9 cellular contexts compared by ENCODE assay signal in the genomic region with DNA sequence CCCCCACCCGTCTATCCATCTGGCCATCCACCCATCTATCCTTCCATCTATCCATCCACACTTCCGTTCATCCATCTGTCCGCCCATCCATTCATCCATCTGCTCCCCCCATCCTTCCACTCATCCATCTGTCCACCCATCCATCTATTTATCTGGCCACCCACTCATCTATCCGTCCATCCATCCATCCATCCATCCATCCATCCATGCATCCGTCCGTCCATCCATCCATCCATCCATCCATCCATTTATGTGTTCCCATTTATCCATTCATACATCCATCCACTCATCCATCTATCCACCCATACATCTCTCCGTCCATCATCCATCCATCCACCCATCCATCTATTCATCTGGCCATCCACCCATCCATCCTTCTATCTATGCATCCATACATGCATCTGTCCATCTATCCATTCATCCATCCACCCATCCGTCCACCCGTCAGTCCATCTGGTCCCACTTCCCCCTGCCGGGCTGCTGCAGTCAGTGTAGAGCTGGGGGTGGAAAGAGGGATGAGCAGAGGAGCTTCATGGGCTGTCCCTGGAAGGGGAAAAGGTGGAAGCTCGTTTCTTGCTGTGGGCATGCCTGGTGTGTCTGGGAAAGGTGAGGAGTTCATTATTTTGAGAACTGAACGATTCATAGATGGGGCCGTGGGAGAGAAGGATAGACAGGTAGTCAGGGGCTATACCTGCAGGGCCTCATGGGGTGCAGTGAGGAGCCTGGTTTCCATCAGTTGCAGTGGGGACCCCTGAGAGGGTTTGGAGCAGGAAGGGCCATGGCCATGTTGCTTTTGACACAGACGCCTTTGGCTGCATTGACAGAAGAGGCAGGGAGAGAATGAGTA. TPM values are rescaled to one million over a fixed set of nuclear protein-coding genes. Genes with fewer than 3 reads are reported as not detected.
A peak's percentile ranks its signal among the peaks of the same experiment; 100 is the strongest.
DNase-seq lines count a peak whose midpoint lies in the region; ATAC-seq, FAIRE-seq and TF ChIP-seq lines count a peak whose summit lies in the region.
"Had no signal": no experiment of that assay in that cellular context is flagged by ENCODE, and none has a peak within 500 bp of the region (broad histone marks: within the 10 kb centered on the region; RNA-seq: fewer than 3 reads in every experiment).

No MANE protein-coding gene starts in this region.

- H3K27ac ChIP-seq in SK-N-SH (ENCODE audit: low read depth in 2 of 2, low read length in 1 of 2): no peak overlapping the region; a peak in 1 of 4 replicates
- no peak overlapping the region for H3K27ac ChIP-seq in keratinocyte (ENCODE audit: control insufficient read depth, insufficient read depth, low read length)
- peak overlapping the region in 1 of 5 donors; percentile 90 for H3K27ac ChIP-seq in stomach

- peaks cover 11% of the 10 kb centered on the region for H3F3A ChIP-seq in SK-N-SH (replicated peaks; ENCODE audit: insufficient read depth)

- H3K9me3 Mint-ChIP-seq in activated naive CD8-positive, alpha-beta T cell (ENCODE audit: low read depth): no peaks in the 10 kb centered on the region

- no peaks in the 10 kb centered on the region for H3K9me3 ChIP-seq in SK-N-SH
- no peaks in the 10 kb centered on the region for H3K9me3 ChIP-seq in keratinocyte (ENCODE audit: control insufficient read depth, low read depth, low read length)
- no peaks in the 10 kb centered on the region for H3K9me3 ChIP-seq in stomach
- H3K9me3 ChIP-seq: ascending aorta had no signal

- DNase-seq in SK-N-SH (no peak), keratinocyte (ENCODE audit: low read depth, low spot score) (no peak), stomach (no peak), NK-92 (lab: John Stamatoyannopoulos, UW; ENCODE audit: unreplicated experiment) (no peak)

- H3K27me3 Mint-ChIP-seq in activated naive CD8-positive, alpha-beta T cell: no peaks in the 10 kb centered on the region

- TF ChIP-seq POLR2A in stomach (IDR thresholded peaks at IDR 0.05): no peak

- POLR2A ChIA-PET in SK-N-SH (lab: Yijun Ruan, JAX): interaction anchor here (0.6 to 1.0 kb wide), 2 partner anchors 8 to 10 kb away, joined by 3 read pairs; partner anchors contain the start of gene RPL36

- ATAC-seq in SK-N-SH treated with all-trans-retinoic acid at 6 μM for 48 hours (no peak), HG03175 (IDR thresholded peaks at IDR 0.05; ENCODE audit: unreplicated experiment) (no peak), HG02981 (IDR thresholded peaks at IDR 0.05; ENCODE audit: unreplicated experiment) (no peak)

- no peak overlapping the region; the same call in 1 of the 2 replicates for H2AFZ ChIP-seq in SK-N-SH (ENCODE audit: low read depth)
- no peak overlapping the region for H2AFZ ChIP-seq in keratinocyte (ENCODE audit: control insufficient read depth, low read length)

- 45% methylated on average over 14 of the region's 14 CpGs for WGBS in SK-N-SH (ENCODE audit: low lambda C conversion rate)
- WGBS in stomach, 5 donors: 77 to 81% (median 79%) methylated on average over 14 of the region's 14 CpGs

- H3K4me2 ChIP-seq in SK-N-SH: peak overlapping the region; percentile 98
- H3K4me2 ChIP-seq in keratinocyte (ENCODE audit: control insufficient read depth, extremely low read depth, insufficient read depth, low read depth, low read length): peak overlapping the region; percentile 90

- TF ChIP-seq RAD21 in SK-N-SH (IDR thresholded peaks at IDR 0.05; ENCODE audit: low read length): no peak

- H3K9me2 ChIP-seq in SK-N-SH: no peaks in the 10 kb centered on the region

- peaks cover 21% of the 10 kb centered on the region for H3K4me1 Mint-ChIP-seq in activated naive CD8-positive, alpha-beta T cell (ENCODE audit: low read depth)

- intact Hi-C loops in stomach (cut with DNase I; ENCODE audit: low total_unique reads): no loop called here

- H3K9me1 ChIP-seq in keratinocyte (ENCODE audit: control insufficient read depth, extremely low read depth, insufficient read depth, low read length): no peaks in the 10 kb centered on the region

- H3K27ac Mint-ChIP-seq in activated naive CD8-positive, alpha-beta T cell: peak overlapping the region; percentile 81

- H4K20me1 ChIP-seq in SK-N-SH (ENCODE audit: insufficient read depth) (no peaks in the 10 kb centered on the region), keratinocyte (ENCODE audit: control insufficient read depth, extremely low read depth, insufficient read depth, low read length) (no peaks in the 10 kb centered on the region)

- peak overlapping the region; percentile 83 for H3K4me3 Mint-ChIP-seq in activated naive CD8-positive, alpha-beta T cell

- H3K4me1 ChIP-seq in SK-N-SH (ENCODE audit: control insufficient read depth in 1 of 2, insufficient read depth in 2 of 2, low read depth in 1 of 2, low read length in 1 of 2): peaks cover 4 to 22% of the 10 kb centered on the region in 2 experiments; a peak in 1 of 4 replicates
- peaks cover 18% of the 10 kb centered on the region for H3K4me1 ChIP-seq in keratinocyte (ENCODE audit: control insufficient read depth, extremely low read depth, insufficient read depth, low read length)
- H3K4me1 ChIP-seq in stomach: peaks cover 18 to 33% (median 28%) of the 10 kb centered on the region in 4 donors

- no peak for FAIRE-seq in keratinocyte (lab: Jason Lieb, UNC)

- dilution Hi-C loops in keratinocyte (cut with MboI; ENCODE audit: extremely low pct_ligation_motif_present, low sequenced_read_pairs): no loop called here

- H3K36me3 ChIP-seq in SK-N-SH (replicated peaks in 1 of 2; ENCODE audit: control insufficient read depth in 1 of 2, insufficient read depth in 2 of 2, low read length in 1 of 2) (no peaks in the 10 kb centered on the region), keratinocyte (ENCODE audit: control insufficient read depth in 2 of 2, extremely low read depth in 1 of 2, insufficient read depth in 2 of 2, low read length in 2 of 2) (peaks cover 6 to 8% of the 10 kb centered on the region in 2 experiments), stomach (peaks cover 0 to 13% (median 12%) of the 10 kb centered on the region in 4 donors)

- CTCF ChIA-PET in SK-N-SH (lab: Yijun Ruan, JAX): interaction anchor here (1.2 to 1.6 kb wide), 2 partner anchors 8 to 10 kb away, joined by 3 to 5 read pairs; partner anchors contain the start of gene RPL36

- peaks cover 17% of the 10 kb centered on the region for H3K79me2 ChIP-seq in SK-N-SH (ENCODE audit: insufficient read depth)
- peaks cover 10% of the 10 kb centered on the region for H3K79me2 ChIP-seq in keratinocyte (ENCODE audit: control insufficient read depth, insufficient read depth, low read length)

- H3K27me3 ChIP-seq in SK-N-SH (ENCODE audit: insufficient read depth) (no peaks in the 10 kb centered on the region), keratinocyte (ENCODE audit: control insufficient read depth, extremely low read depth, insufficient read depth, low read length) (no peaks in the 10 kb centered on the region), stomach (no peaks in the 10 kb centered on the region)
- H3K27me3 ChIP-seq: ascending aorta had no signal

- no peak for TF ChIP-seq CTCF in SK-N-SH (IDR thresholded peaks at IDR 0.05)
- no peak for TF ChIP-seq CTCF in keratinocyte (optimal IDR thresholded peaks at IDR 0.05 in 1 of 3, IDR thresholded peaks at IDR 0.05 in 1 of 3, conservative IDR thresholded peaks at IDR 0.05 in 1 of 3; ENCODE audit: extremely low read depth in 1 of 3, insufficient read depth in 2 of 3, low read length in 3 of 3)
- TF ChIP-seq CTCF in stomach (IDR thresholded peaks at IDR 0.05): no peak

- no peak for TF ChIP-seq EP300 in SK-N-SH (IDR thresholded peaks at IDR 0.05; ENCODE audit: borderline replicate concordance in 1 of 2, low read depth in 1 of 2, low read length in 1 of 2)
- no peak for TF ChIP-seq EP300 in stomach (IDR thresholded peaks at IDR 0.05)

- H3K9ac ChIP-seq in SK-N-SH (peak overlapping the region; percentile 89), keratinocyte (ENCODE audit: control insufficient read depth, extremely low read depth, insufficient read depth, low read length) (no peak overlapping the region)

- H3K4me3 ChIP-seq in SK-N-SH (ENCODE audit: low read depth in 2 of 2, low read length in 1 of 2): peak overlapping the region; percentile 81 to 85
- H3K4me3 ChIP-seq in keratinocyte (ENCODE audit: control insufficient read depth in 2 of 3, extremely low read depth in 1 of 3, insufficient read depth in 2 of 3, low read depth in 1 of 3, low read length in 3 of 3): peak overlapping the region; percentile 94 to 99 (median 95)
- H3K4me3 ChIP-seq in stomach: peak overlapping the region; percentile 70 to 98 (median 80)

- H3K36me3 Mint-ChIP-seq in activated naive CD8-positive, alpha-beta T cell: no peaks in the 10 kb centered on the region

RNA-seq across cellular contexts. Expression of gene HSD11B1L, which starts 0.8 kb away (rescaled TPM):
- 52.0 and 53.3 TPM in 2 replicates for polyA plus RNA-seq in SK-N-SH (2012; rRNA removed)
- 35.3 and 47.9 TPM in 2 replicates for polyA plus RNA-seq in SK-N-SH (2012; cell fraction: cytosol; rRNA removed)
- 43.7 and 46.7 TPM in 2 replicates for polyA plus RNA-seq in SK-N-SH (2012; cell fraction: nucleus; rRNA removed)
- 3.3 to 9.1 TPM (median 3.7 TPM) in 3 replicates for polyA plus RNA-seq in keratinocyte
- 3.6 TPM for polyA plus RNA-seq in keratinocyte (2011; ENCODE audit: low read depth)
- polyA plus RNA-seq in keratinocyte (2011; cell fraction: cytosol; rRNA removed): 2.7 and 7.9 TPM in 2 replicates
- 3.9 and 6.8 TPM in 2 replicates for polyA plus RNA-seq in keratinocyte (2011; cell fraction: nucleus; rRNA removed)
- polyA plus RNA-seq in keratinocyte (2012; ENCODE audit: low replicate concordance): 5.1 and 9.5 TPM in 2 replicates
- polyA minus RNA-seq in keratinocyte: 1.5 to 3.4 TPM (median 2.2 TPM) in 3 replicates
- polyA minus RNA-seq in keratinocyte (2011; cell fraction: cytosol; rRNA and poly(A)+ RNA removed): 5.6 TPM
- polyA minus RNA-seq in keratinocyte (2011; cell fraction: nucleus; rRNA and poly(A)+ RNA removed): 2.9 and 4.3 TPM in 2 replicates
- 10 to 100 TPM in 1 of 5 donors, 1 to 10 TPM in 3, under 1 TPM in 1; 0.89 to 26.8 (median 2.0) TPM for total RNA-seq in stomach
- polyA plus RNA-seq in stomach: 10 to 100 TPM in 2 of 3 donors, 1 to 10 TPM in 1; 8.9 to 16.5 (median 11.2) TPM

RNA-seq across cellular contexts. Expression of gene MICOS13, which starts 1.4 kb away (rescaled TPM):
- polyA plus RNA-seq in SK-N-SH (2012; rRNA removed) (112 and 116 TPM in 2 replicates), keratinocyte (28.5 to 80.5 TPM (median 35.2 TPM) in 3 replicates), stomach (100 to 1,000 TPM in 2 of 3 donors, 10 to 100 TPM in 1; 96.7 to 136 (median 121) TPM)
- 56.7 and 76.6 TPM in 2 replicates for polyA plus RNA-seq in SK-N-SH (2012; cell fraction: cytosol; rRNA removed)
- polyA plus RNA-seq in SK-N-SH (2012; cell fraction: nucleus; rRNA removed): 54.9 and 78.4 TPM in 2 replicates
- polyA plus RNA-seq in keratinocyte (2011; ENCODE audit: low read depth): 12.1 TPM
- polyA plus RNA-seq in keratinocyte (2011; cell fraction: cytosol; rRNA removed): 23.6 and 53.9 TPM in 2 replicates
- polyA plus RNA-seq in keratinocyte (2011; cell fraction: nucleus; rRNA removed): 19.1 and 20.6 TPM in 2 replicates
- polyA plus RNA-seq in keratinocyte (2012; ENCODE audit: low replicate concordance): 53.1 and 77.8 TPM in 2 replicates
- 10.2 to 30.7 TPM (median 16.9 TPM) in 3 replicates for polyA minus RNA-seq in keratinocyte
- polyA minus RNA-seq in keratinocyte (2011; cell fraction: cytosol; rRNA and poly(A)+ RNA removed): 55.1 TPM
- 7.0 and 8.1 TPM in 2 replicates for polyA minus RNA-seq in keratinocyte (2011; cell fraction: nucleus; rRNA and poly(A)+ RNA removed)
- 100 to 1,000 TPM in 1 of 5 donors, 10 to 100 TPM in 4; 11.0 to 171 (median 27.5) TPM for total RNA-seq in stomach

RNA-seq across cellular contexts. Expression of gene RPL36, which starts 8.4 kb away (rescaled TPM):
- polyA plus RNA-seq in SK-N-SH (2012; rRNA removed): 871 and 1,383 TPM in 2 replicates
- 933 and 1,018 TPM in 2 replicates for polyA plus RNA-seq in SK-N-SH (2012; cell fraction: cytosol; rRNA removed)
- polyA plus RNA-seq in SK-N-SH (2012; cell fraction: nucleus; rRNA removed): 319 and 414 TPM in 2 replicates
- polyA plus RNA-seq in keratinocyte: 562 to 1,236 TPM (median 636 TPM) in 3 replicates
- polyA plus RNA-seq in keratinocyte (2011; ENCODE audit: low read depth): 761 TPM
- polyA plus RNA-seq in keratinocyte (2011; cell fraction: cytosol; rRNA removed): 338 and 825 TPM in 2 replicates
- 144 and 172 TPM in 2 replicates for polyA plus RNA-seq in keratinocyte (2011; cell fraction: nucleus; rRNA removed)
- polyA plus RNA-seq in keratinocyte (2012; ENCODE audit: low replicate concordance): 1,437 and 2,095 TPM in 2 replicates
- 153 to 368 TPM (median 187 TPM) in 3 replicates for polyA minus RNA-seq in keratinocyte
- 1,666 TPM for polyA minus RNA-seq in keratinocyte (2011; cell fraction: cytosol; rRNA and poly(A)+ RNA removed)
- polyA minus RNA-seq in keratinocyte (2011; cell fraction: nucleus; rRNA and poly(A)+ RNA removed): 92.1 and 143 TPM in 2 replicates
- total RNA-seq in stomach: 100 to 1,000 TPM; 121 to 772 (median 289) TPM
- polyA plus RNA-seq in stomach: 1,000 to 10,000 TPM; 1,713 to 2,132 (median 1,726) TPM

RNA-seq across cellular contexts. Expression of gene LONP1, which starts 38.3 kb away (rescaled TPM):
- polyA plus RNA-seq in SK-N-SH (2012; rRNA removed) (75.4 and 111 TPM in 2 replicates), keratinocyte (24.2 to 29.6 TPM (median 27.7 TPM) in 3 replicates), stomach (10 to 100 TPM; 41.3 to 43.3 (median 41.7) TPM)
- 49.3 and 74.2 TPM in 2 replicates for polyA plus RNA-seq in SK-N-SH (2012; cell fraction: cytosol; rRNA removed)
- polyA plus RNA-seq in SK-N-SH (2012; cell fraction: nucleus; rRNA removed): 156 and 220 TPM in 2 replicates
- 49.6 TPM for polyA plus RNA-seq in keratinocyte (2011; ENCODE audit: low read depth)
- 12.0 and 29.3 TPM in 2 replicates for polyA plus RNA-seq in keratinocyte (2011; cell fraction: cytosol; rRNA removed)
- 38.1 and 47.6 TPM in 2 replicates for polyA plus RNA-seq in keratinocyte (2011; cell fraction: nucleus; rRNA removed)
- 37.6 and 46.6 TPM in 2 replicates for polyA plus RNA-seq in keratinocyte (2012; ENCODE audit: low replicate concordance)
- 24.5 to 51.4 TPM (median 32.5 TPM) in 3 replicates for polyA minus RNA-seq in keratinocyte
- polyA minus RNA-seq in keratinocyte (2011; cell fraction: cytosol; rRNA and poly(A)+ RNA removed): 44.3 TPM
- 33.6 and 35.7 TPM in 2 replicates for polyA minus RNA-seq in keratinocyte (2011; cell fraction: nucleus; rRNA and poly(A)+ RNA removed)
- 100 to 1,000 TPM in 1 of 5 donors, 10 to 100 TPM in 3, 1 to 10 TPM in 1; 8.8 to 169 (median 57.4) TPM for total RNA-seq in stomach

RNA-seq across cellular contexts. Expression of gene CATSPERD, which starts 38.8 kb away (rescaled TPM):
- polyA plus RNA-seq in SK-N-SH (2012; rRNA removed) (not detected in 2 replicates), keratinocyte (not detected in 3 replicates), stomach (not detected)
- 0.04 TPM in 1 of 2 replicates, not detected in the other for polyA plus RNA-seq in SK-N-SH (2012; cell fraction: cytosol; rRNA removed)
- polyA plus RNA-seq in SK-N-SH (2012; cell fraction: nucleus; rRNA removed): 0.04 TPM in 1 of 2 replicates, not detected in the other
- polyA plus RNA-seq in keratinocyte (2011; ENCODE audit: low read depth): not detected
- polyA plus RNA-seq in keratinocyte (2011; cell fraction: cytosol; rRNA removed): not detected in 2 replicates
- polyA plus RNA-seq in keratinocyte (2011; cell fraction: nucleus; rRNA removed): not detected in 2 replicates
- not detected in 2 replicates for polyA plus RNA-seq in keratinocyte (2012; ENCODE audit: low replicate concordance)
- 0.06 TPM in 1 of 3 replicates, not detected in the others for polyA minus RNA-seq in keratinocyte
- polyA minus RNA-seq in keratinocyte (2011; cell fraction: cytosol; rRNA and poly(A)+ RNA removed): not detected
- not detected in 2 replicates for polyA minus RNA-seq in keratinocyte (2011; cell fraction: nucleus; rRNA and poly(A)+ RNA removed)
- not detected for total RNA-seq in stomach
- total RNA-seq: ascending aorta had no signal
